Comparison of ENCODE assay signal across 12 cellular contexts in the genomic region with DNA sequence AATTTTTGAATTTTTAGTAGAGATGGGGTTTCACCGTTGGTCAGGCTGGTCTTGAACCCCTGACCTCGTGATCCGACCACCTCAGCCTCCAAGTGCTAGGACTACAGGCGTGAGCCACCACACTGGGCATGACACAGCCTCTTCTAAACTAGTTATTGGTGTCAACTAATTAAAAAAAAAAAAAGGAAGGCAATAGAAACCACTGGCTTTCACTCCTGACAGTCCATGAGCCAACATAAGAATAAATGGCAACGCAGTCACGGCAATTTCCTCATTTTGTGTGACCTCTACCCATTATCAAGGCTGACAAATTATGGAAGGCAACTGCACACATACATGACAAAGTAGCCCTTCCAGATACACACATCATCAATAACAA. TPM values are rescaled to one million over a fixed set of nuclear protein-coding genes. Genes with fewer than 3 reads are reported as not detected.
DNase-seq lines count a peak whose midpoint lies in the region; ATAC-seq, FAIRE-seq and TF ChIP-seq lines count a peak whose summit lies in the region.
"Had no signal": no experiment of that assay in that cellular context is flagged by ENCODE, and none has a peak within 500 bp of the region (broad histone marks: within the 10 kb centered on the region; RNA-seq: fewer than 3 reads in every experiment).

No MANE protein-coding gene starts in this region.

- H3K27me3 ChIP-seq in left ventricle myocardium inferior (ENCODE audit: low read depth): no peaks in the 10 kb centered on the region
- H3K27me3 ChIP-seq in right atrium auricular region: no peaks in the 10 kb centered on the region
- H3K27me3 ChIP-seq: brain microvascular endothelial cell had no signal

- POLR2A ChIA-PET in activated CD8-positive, alpha-beta T cell treated with anti-CD3 and anti-CD28 coated beads for 36 hours (lab: Charles Lee): interaction anchor here (2.1 kb wide), 1 partner anchor 70 kb away, joined by 7 read pairs; no protein-coding TSS in a partner anchor

- H3K9me3 ChIP-seq in left ventricle myocardium inferior (replicated peaks): no peaks in the 10 kb centered on the region
- no peaks in the 10 kb centered on the region for H3K9me3 ChIP-seq in right atrium auricular region
- H3K9me3 ChIP-seq in kidney (ENCODE audit: control insufficient read depth in 1 of 2, low read length in 2 of 2): no peaks in the 10 kb centered on the region

- H3K4me1 Mint-ChIP-seq in activated CD8-positive, alpha-beta T cell treated with anti-CD3 and anti-CD28 coated beads for 36 hours (ENCODE audit: low read depth): peaks cover 63% of the 10 kb centered on the region
- peaks cover 6% of the 10 kb centered on the region for H3K4me1 Mint-ChIP-seq in chondrocyte (ENCODE audit: low read depth)

- H3K4me3 Mint-ChIP-seq in activated CD8-positive, alpha-beta T cell treated with anti-CD3 and anti-CD28 coated beads for 36 hours: peak overlapping the region; percentile 87
- no peak overlapping the region for H3K4me3 Mint-ChIP-seq in chondrocyte (ENCODE audit: unreplicated experiment)
- H3K4me3 Mint-ChIP-seq: type B pancreatic cell had no signal

- peaks cover 81% of the 10 kb centered on the region for H3K4me1 ChIP-seq in left ventricle myocardium inferior
- H3K4me1 ChIP-seq in right atrium auricular region: peaks cover 0 to 59% of the 10 kb centered on the region in 2 donors
- peaks cover 17% of the 10 kb centered on the region in 2 donors for H3K4me1 ChIP-seq in kidney (ENCODE audit: control insufficient read depth in 1 of 2, insufficient read depth in 1 of 2, low read depth in 1 of 2, low read length in 2 of 2)

- peaks cover 61% of the 10 kb centered on the region for H3K36me3 Mint-ChIP-seq in activated CD8-positive, alpha-beta T cell treated with anti-CD3 and anti-CD28 coated beads for 36 hours (ENCODE audit: low read depth)
- H3K36me3 Mint-ChIP-seq in chondrocyte (ENCODE audit: low read depth): no peaks in the 10 kb centered on the region

- no peaks in the 10 kb centered on the region for H3K27me3 Mint-ChIP-seq in activated CD8-positive, alpha-beta T cell treated with anti-CD3 and anti-CD28 coated beads for 36 hours
- H3K27me3 Mint-ChIP-seq in chondrocyte (ENCODE audit: low read depth): no peaks in the 10 kb centered on the region
- H3K27me3 Mint-ChIP-seq: type B pancreatic cell had no signal

- no peak for ATAC-seq in activated CD8-positive, alpha-beta T cell treated with anti-CD3 and anti-CD28 coated beads for 36 hours
- no peak for ATAC-seq in HG02884 (IDR thresholded peaks at IDR 0.05; ENCODE audit: unreplicated experiment)
- ATAC-seq in GM19467 (IDR thresholded peaks at IDR 0.05; ENCODE audit: unreplicated experiment): no peak

- H3K27ac ChIP-seq in left ventricle myocardium inferior (replicated peaks): peak overlapping the region; percentile 48
- H3K27ac ChIP-seq in right atrium auricular region: no peak overlapping the region
- peak overlapping the region; percentile 32 to 56 for H3K27ac ChIP-seq in kidney (ENCODE audit: low read depth in 2 of 2, low read length in 2 of 2)
- H3K27ac ChIP-seq: brain microvascular endothelial cell had no signal

- intact Hi-C loops in left ventricle myocardium inferior (cut with micrococcal nuclease): loop anchor here (5.0 kb wide), 1 partner anchor 93 kb away; no protein-coding TSS in a partner anchor
- intact Hi-C loops in activated CD8-positive, alpha-beta T cell treated with anti-CD3 and anti-CD28 coated beads for 36 hours (cut with micrococcal nuclease): loop anchor here (2.0 to 5.0 kb wide), 2 partner anchors 41 to 122 kb away; no protein-coding TSS in a partner anchor
- intact Hi-C loops in kidney (cut with DNase I): loop anchor here (10.0 kb wide), 1 partner anchor 81 kb away; no protein-coding TSS in a partner anchor

- H3K4me3 ChIP-seq in left ventricle myocardium inferior (no peak overlapping the region), right atrium auricular region (no peak overlapping the region), kidney (ENCODE audit: low read length in 2 of 2) (no peak overlapping the region)

- H3K9ac ChIP-seq in kidney (ENCODE audit: low read length in 2 of 2): no peak overlapping the region

- TF ChIP-seq CTCF in left ventricle myocardium inferior (IDR thresholded peaks at IDR 0.05; ENCODE audit: borderline replicate concordance): no peak
- TF ChIP-seq CTCF in right atrium auricular region (IDR thresholded peaks at IDR 0.05): no peak
- no peak for TF ChIP-seq CTCF in activated CD8-positive, alpha-beta T cell treated with anti-CD3 and anti-CD28 coated beads for 36 hours (IDR thresholded peaks at IDR 0.05)
- TF ChIP-seq CTCF in kidney (IDR thresholded peaks at IDR 0.05; ENCODE audit: borderline replicate concordance, extremely low read depth, insufficient read depth): no peak
- no peak for TF ChIP-seq CTCF in chondrocyte (IDR thresholded peaks at IDR 0.05)

- CTCF ChIA-PET in activated CD8-positive, alpha-beta T cell treated with anti-CD3 and anti-CD28 coated beads for 36 hours (lab: Charles Lee): interaction anchor here (1.2 to 10.9 kb wide), 4 partner anchors 11 to 193 kb away, joined by 3 to 242 read pairs (median 108); no protein-coding TSS in a partner anchor

- H3K9me3 Mint-ChIP-seq in activated CD8-positive, alpha-beta T cell treated with anti-CD3 and anti-CD28 coated beads for 36 hours: peaks cover 2% of the 10 kb centered on the region
- no peaks in the 10 kb centered on the region for H3K9me3 Mint-ChIP-seq in chondrocyte (ENCODE audit: low read depth)
- H3K9me3 Mint-ChIP-seq: type B pancreatic cell had no signal

- peak overlapping the region; percentile 87 for H3K27ac Mint-ChIP-seq in activated CD8-positive, alpha-beta T cell treated with anti-CD3 and anti-CD28 coated beads for 36 hours
- H3K27ac Mint-ChIP-seq in chondrocyte (ENCODE audit: unreplicated experiment): no peak overlapping the region

- H3K36me3 ChIP-seq in left ventricle myocardium inferior (no peaks in the 10 kb centered on the region), right atrium auricular region (no peaks in the 10 kb centered on the region), kidney (ENCODE audit: control insufficient read depth in 1 of 2, insufficient read depth in 2 of 2, low read length in 2 of 2) (no peaks in the 10 kb centered on the region)
- H3K36me3 ChIP-seq: brain microvascular endothelial cell had no signal

- FAIRE-seq in kidney (lab: Jason Lieb, UNC): no peak

- DNase-seq in left ventricle myocardium inferior (no peak), right atrium auricular region (ENCODE audit: low spot score) (no peak), kidney (no peak), chondrocyte (ENCODE audit: low spot score) (no peak), NCI-H146 (lab: John Stamatoyannopoulos, UW) (no peak)
- DNase-seq in activated CD8-positive, alpha-beta T cell treated with anti-CD3 and anti-CD28 coated beads for 36 hours: no peak
- DNase-seq: AML-193, NCI-H1105 treated with DMSO at 0.1 percent for 48 hours had no signal

RNA-seq across cellular contexts. Expression of gene ARHGEF3, which starts 6.0 kb away (rescaled TPM):
- total RNA-seq in left ventricle myocardium inferior (16.5 TPM), right atrium auricular region (10 to 100 TPM; 16.1 to 21.7 TPM), kidney (56.3 TPM), chondrocyte (2.8 to 6.9 TPM (median 5.2 TPM) in 3 replicates)
- total RNA-seq in activated CD8-positive, alpha-beta T cell treated with anti-CD3 and anti-CD28 coated beads for 36 hours: 10 to 100 TPM; 63.0 to 66.5 TPM
- 25.8 TPM for polyA plus RNA-seq in kidney (ENCODE audit: insufficient read depth, low read depth, low replicate concordance)

Comparison
In these comparisons a context has a peak if more than half of its experiments do, and no peak if none do; other contexts are left out.
1. H3K27ac ChIP-seq: peak in left ventricle myocardium inferior (single experiment) and kidney (2 of 2); none in right atrium auricular region (0 of 2).